ENCODE assay signal across 1 cellular context in genomic region chr5:159345336-159345735, GRCh38.
TF ChIP-seq lines count a peak whose summit lies in the region.

No MANE protein-coding gene starts in this region.

TF ChIP-seq in H1, 55 proteins besides CTCF, POLR2A, EP300 and RAD21 (continued from another document):
- TF ChIP-seq MAX (IDR thresholded peaks at IDR 0.05): no peak
- TF ChIP-seq MAFK (IDR thresholded peaks at IDR 0.05; ENCODE audit: low read depth, low read length): no peak
- no peak for TF ChIP-seq CHD7 (IDR thresholded peaks at IDR 0.05; ENCODE audit: insufficient replicate concordance, low read length)
- no peak for TF ChIP-seq CHD1 (IDR thresholded peaks at IDR 0.05; ENCODE audit: low read depth, low read length)
- TF ChIP-seq RXRA (IDR thresholded peaks at IDR 0.05; ENCODE audit: insufficient read depth, low read depth, low read length): no peak
- no peak for TF ChIP-seq ATF3 (IDR thresholded peaks at IDR 0.05; ENCODE audit: insufficient read depth, low read depth, low read length)
- no peak for TF ChIP-seq BCL11A (IDR thresholded peaks at IDR 0.05; ENCODE audit: low read depth in 2 of 2, low read length in 2 of 2)
- no peak for TF ChIP-seq BRCA1 (IDR thresholded peaks at IDR 0.05; ENCODE audit: low read depth, low read length)
- TF ChIP-seq SUZ12 (IDR thresholded peaks at IDR 0.05; ENCODE audit: low read length): no peak
- TF ChIP-seq KDM5A (IDR thresholded peaks at IDR 0.05; ENCODE audit: low read length): no peak
- TF ChIP-seq SP1 (IDR thresholded peaks at IDR 0.05; ENCODE audit: low read depth, low read length): no peak
- no peak for TF ChIP-seq TCF12 (IDR thresholded peaks at IDR 0.05; ENCODE audit: low read depth, low read length)
- no peak for TF ChIP-seq CREB1 (IDR thresholded peaks at IDR 0.05)
- no peak for TF ChIP-seq KDM4A (IDR thresholded peaks at IDR 0.05; ENCODE audit: low read depth, low read length, severe bottlenecking)
- no peak for TF ChIP-seq TAF1 (IDR thresholded peaks at IDR 0.05; ENCODE audit: low read depth, low read length)
- no peak for TF ChIP-seq SIN3A (conservative IDR thresholded peaks at IDR 0.05 in 1 of 2, IDR thresholded peaks at IDR 0.05 in 1 of 2; ENCODE audit: low read depth in 1 of 2, low read length in 2 of 2)
- TF ChIP-seq SIRT6 (IDR thresholded peaks at IDR 0.05; ENCODE audit: low read length): no peak
- TF ChIP-seq E2F6 (IDR thresholded peaks at IDR 0.05): no peak
- no peak for TF ChIP-seq ZNF274 (IDR thresholded peaks at IDR 0.05; ENCODE audit: borderline replicate concordance, extremely low read depth, low read length)
TF ChIP-seq in H1: peak in this region for 0.
